13 cellular contexts compared by ENCODE assay signal in the genomic region with DNA sequence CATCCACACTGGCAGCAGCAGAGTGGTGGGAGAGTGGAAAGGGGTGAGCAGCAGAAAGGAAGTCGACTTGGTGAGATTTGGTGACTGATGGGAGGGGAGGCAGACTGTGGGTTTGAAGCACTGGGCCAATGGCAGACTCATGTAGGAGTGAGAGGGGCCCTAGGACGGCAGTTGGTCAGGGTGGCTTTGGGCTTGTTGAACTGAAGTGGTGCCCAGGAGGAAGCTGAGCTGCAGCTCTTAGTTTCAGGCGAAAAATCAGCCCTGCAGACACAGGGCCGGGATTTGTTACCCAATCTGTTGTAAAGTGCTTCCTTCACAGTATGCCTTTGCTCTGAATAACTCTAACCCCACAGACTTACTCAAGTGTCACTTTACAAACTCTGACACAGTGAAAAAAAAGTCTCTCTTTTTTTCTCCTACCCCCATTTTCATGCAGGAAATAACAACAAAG.
DNase-seq lines count a peak whose midpoint lies in the region; ATAC-seq and TF ChIP-seq lines count a peak whose summit lies in the region.
"Had no signal": no experiment of that assay in that cellular context is flagged by ENCODE, and none has a peak within 500 bp of the region (broad histone marks: within the 10 kb centered on the region; RNA-seq: fewer than 3 reads in every experiment).

No MANE protein-coding gene starts in this region.

- H3K4me1 ChIP-seq in NT2/D1 (ENCODE audit: insufficient read depth, insufficient read length) (peaks cover 13% of the 10 kb centered on the region), hepatocyte (ENCODE audit: insufficient read depth) (peaks cover 43% of the 10 kb centered on the region), smooth muscle cell (ENCODE audit: low read depth) (peaks cover 27% of the 10 kb centered on the region), mucosa of descending colon (ENCODE audit: low read depth) (no peaks in the 10 kb centered on the region), breast epithelium (no peaks in the 10 kb centered on the region)

- H3K9me3 ChIP-seq in NT2/D1 (ENCODE audit: insufficient read depth, low read length): no peaks in the 10 kb centered on the region
- H3K9me3 ChIP-seq in hepatocyte (ENCODE audit: low read depth): no peaks in the 10 kb centered on the region
- no peaks in the 10 kb centered on the region for H3K9me3 ChIP-seq in smooth muscle cell (replicated peaks; ENCODE audit: low read depth)
- no peaks in the 10 kb centered on the region for H3K9me3 ChIP-seq in mucosa of descending colon
- H3K9me3 ChIP-seq in breast epithelium: no peaks in the 10 kb centered on the region
- H3K9me3 ChIP-seq: esophagus muscularis mucosa, ovary had no signal

- no peak for TF ChIP-seq POLR2A in breast epithelium (IDR thresholded peaks at IDR 0.05)

- TF ChIP-seq CTCF in hepatocyte (IDR thresholded peaks at IDR 0.05; ENCODE audit: poor library complexity): no peak
- no peak for TF ChIP-seq CTCF in smooth muscle cell (IDR thresholded peaks at IDR 0.05; ENCODE audit: borderline replicate concordance, insufficient read depth, poor library complexity, severe bottlenecking)
- TF ChIP-seq CTCF in mucosa of descending colon (IDR thresholded peaks at IDR 0.05): no peak
- TF ChIP-seq CTCF in breast epithelium (IDR thresholded peaks at IDR 0.05): no peak

- H3K4me2 ChIP-seq in hepatocyte (peak overlapping the region; percentile 47), smooth muscle cell (peak overlapping the region; percentile 74)

- no peak for ATAC-seq in mucosa of descending colon
- ATAC-seq in GM18502 (IDR thresholded peaks at IDR 0.05; ENCODE audit: poor library complexity, unreplicated experiment): no peak

- H3K79me2 ChIP-seq in hepatocyte (no peaks in the 10 kb centered on the region), smooth muscle cell (ENCODE audit: low read depth) (no peaks in the 10 kb centered on the region)

- no peaks in the 10 kb centered on the region for H3K9me2 ChIP-seq in hepatocyte (replicated peaks; ENCODE audit: insufficient read depth)

- H4K20me1 ChIP-seq in hepatocyte (ENCODE audit: insufficient read depth, poor library complexity, severe bottlenecking) (no peaks in the 10 kb centered on the region), smooth muscle cell (ENCODE audit: low read depth) (no peaks in the 10 kb centered on the region)

- H3K27me3 ChIP-seq in NT2/D1 (ENCODE audit: insufficient read depth, insufficient read length) (no peaks in the 10 kb centered on the region), hepatocyte (no peaks in the 10 kb centered on the region), smooth muscle cell (ENCODE audit: low read depth) (no peaks in the 10 kb centered on the region), breast epithelium (no peaks in the 10 kb centered on the region)
- H3K27me3 ChIP-seq: esophagus muscularis mucosa, ovary had no signal

- H3K9ac ChIP-seq in NT2/D1 (ENCODE audit: insufficient read length, low read depth) (peak overlapping the region; percentile 70), smooth muscle cell (ENCODE audit: low read depth) (no peak overlapping the region)

- WGBS in hepatocyte (ENCODE audit: low lambda C conversion rate, missing lambda C conversion rate): 42% methylated on average over 4 of the region's 4 CpGs
- 20% methylated on average over 4 of the region's 4 CpGs for WGBS in smooth muscle cell (ENCODE audit: low lambda C conversion rate)

- H3K4me3 ChIP-seq in NT2/D1 (ENCODE audit: insufficient read length, low read depth): no peak overlapping the region
- H3K4me3 ChIP-seq in hepatocyte: no peak overlapping the region
- peak overlapping the region; percentile 13 for H3K4me3 ChIP-seq in smooth muscle cell
- H3K4me3 ChIP-seq in mucosa of descending colon: no peak overlapping the region
- H3K4me3 ChIP-seq in breast epithelium: no peak overlapping the region
- H3K4me3 ChIP-seq: esophagus muscularis mucosa, ovary had no signal

- H3F3A ChIP-seq in smooth muscle cell (ENCODE audit: low read depth): peaks cover 32% of the 10 kb centered on the region

- DNase-seq in GM03348 (ENCODE audit: low spot score) (peak; percentile 49), NT2/D1 (ENCODE audit: low read depth, low spot score) (peak; percentile 28), hepatocyte (ENCODE audit: low spot score) (peak; percentile 26), smooth muscle cell (lab: John Stamatoyannopoulos, UW; ENCODE audit: unreplicated experiment) (no peak), mucosa of descending colon (no peak), breast epithelium (ENCODE audit: low spot score in 2 of 2) (no peak)
- no peak for DNase-seq in effector CD8-positive, alpha-beta T cell (lab: John Stamatoyannopoulos, UW)
- DNase-seq: activated T-cell treated with anti-CD3 and anti-CD28 coated beads, Interleukin-2, amount 50 U/mL, for 24 hours; DMS 273 treated with DMSO at 0.1 percent for 48 hours; NCI-H2171; ovary had no signal

- H2AFZ ChIP-seq in hepatocyte (no peak overlapping the region), smooth muscle cell (ENCODE audit: low read depth) (no peak overlapping the region)

- H3K36me3 ChIP-seq in NT2/D1 (ENCODE audit: insufficient read depth, insufficient read length, low read length): no peaks in the 10 kb centered on the region
- H3K36me3 ChIP-seq in hepatocyte (replicated peaks; ENCODE audit: insufficient read depth, low read depth): no peaks in the 10 kb centered on the region
- no peaks in the 10 kb centered on the region for H3K36me3 ChIP-seq in smooth muscle cell (ENCODE audit: low read depth)
- H3K36me3 ChIP-seq in mucosa of descending colon (ENCODE audit: low read depth): no peaks in the 10 kb centered on the region
- H3K36me3 ChIP-seq in breast epithelium: no peaks in the 10 kb centered on the region
- H3K36me3 ChIP-seq: esophagus muscularis mucosa, ovary had no signal

- intact Hi-C loops in mucosa of descending colon (cut with DNase I, micrococcal nuclease): no loop called here
- intact Hi-C loops in breast epithelium (cut with DNase I; ENCODE audit: low total_unique reads): loop anchor here (2.0 kb wide), 1 partner anchor 26 kb away; no protein-coding TSS in a partner anchor

- peak overlapping the region; percentile 82 for H3K27ac ChIP-seq in hepatocyte
- H3K27ac ChIP-seq in smooth muscle cell (ENCODE audit: low read depth): peak overlapping the region; percentile 82
- H3K27ac ChIP-seq in breast epithelium: no peak overlapping the region
- H3K27ac ChIP-seq: esophagus muscularis mucosa, ovary had no signal

Comparison
In these comparisons a context has a peak if more than half of its experiments do, and no peak if none do; other contexts are left out.
1. DNase-seq: peak in GM03348 (single experiment), NT2/D1 (single experiment) and hepatocyte (single experiment); none in smooth muscle cell (single experiment), mucosa of descending colon (0 of 3), effector CD8-positive, alpha-beta T cell (single experiment) and breast epithelium (0 of 2).
2. H3K27ac ChIP-seq: peak in hepatocyte (single experiment) and smooth muscle cell (single experiment); none in breast epithelium (0 of 2).